ENCODE assay signal across 8 cellular contexts in the genomic region with DNA sequence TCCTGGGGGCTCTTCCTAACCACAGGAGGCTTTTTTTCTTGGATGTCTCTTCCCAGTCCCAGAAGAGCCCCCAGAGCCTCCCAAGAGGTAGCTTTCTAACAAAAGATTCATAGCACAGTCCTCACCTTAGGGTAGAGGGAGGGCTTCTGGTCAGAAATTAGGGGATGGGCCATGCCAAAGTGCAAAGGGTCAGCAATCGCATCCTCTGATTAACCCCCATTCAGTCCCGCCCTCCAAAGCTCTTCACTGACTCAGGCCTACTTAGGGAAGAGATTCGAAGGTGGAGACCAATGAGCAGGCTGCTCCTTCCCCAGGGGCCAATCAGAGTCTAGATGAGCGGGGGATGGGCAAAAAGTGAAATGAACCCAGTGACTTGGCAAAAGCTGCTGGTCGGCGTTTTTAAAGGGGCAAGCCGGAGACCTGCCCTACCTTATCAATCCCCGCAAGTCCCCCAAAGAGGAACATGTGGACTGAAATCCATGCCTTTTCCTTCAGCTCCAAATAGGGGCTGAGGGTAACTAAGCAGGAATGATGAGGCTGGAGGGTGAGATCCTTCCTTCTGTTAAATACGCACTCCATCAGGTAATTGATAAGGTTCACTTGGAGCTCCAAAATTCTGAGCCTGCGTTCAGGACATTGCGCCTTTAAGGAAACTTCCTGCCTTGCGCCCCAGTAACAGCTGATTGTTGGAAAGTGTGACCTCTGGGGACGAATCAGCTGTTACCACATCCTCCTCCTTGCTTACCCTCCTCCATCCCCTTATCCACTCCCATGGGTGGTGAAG. TPM values are rescaled to one million over a fixed set of nuclear protein-coding genes. Genes with fewer than 3 reads are reported as not detected.
A peak's percentile ranks its signal among the peaks of the same experiment; 100 is the strongest.
DNase-seq lines count a peak whose midpoint lies in the region; ATAC-seq, FAIRE-seq and TF ChIP-seq lines count a peak whose summit lies in the region.

No MANE protein-coding gene starts in this region.

- intact Hi-C loops in kidney (cut with DNase I) = no loop called here

- peaks cover 35% of the 10 kb centered on the region for H3K4me1 Mint-ChIP-seq in chondrocyte (ENCODE audit: low read depth)

- no peaks in the 10 kb centered on the region for H3K9me3 ChIP-seq in kidney (ENCODE audit: control insufficient read depth in 1 of 2, low read length in 2 of 2)

- no peaks in the 10 kb centered on the region for H3K9me3 Mint-ChIP-seq in chondrocyte (ENCODE audit: low read depth)

- H3K36me3 Mint-ChIP-seq in chondrocyte (ENCODE audit: low read depth) = peaks cover 22% of the 10 kb centered on the region

- peaks cover 15 to 17% of the 10 kb centered on the region in 2 donors for H3K36me3 ChIP-seq in kidney (ENCODE audit: control insufficient read depth in 1 of 2, insufficient read depth in 2 of 2, low read length in 2 of 2)

- H3K4me3 ChIP-seq in AG09309 (ENCODE audit: control insufficient read depth, low read depth, low read length) (peak overlapping the region; percentile 68), kidney (ENCODE audit: low read length in 2 of 2) (peak overlapping the region; percentile 82 to 98)

- peak overlapping the region; percentile 99 for H3K27ac Mint-ChIP-seq in chondrocyte (ENCODE audit: unreplicated experiment)

- peaks cover 29 to 33% of the 10 kb centered on the region in 2 donors for H3K4me1 ChIP-seq in kidney (ENCODE audit: control insufficient read depth in 1 of 2, insufficient read depth in 1 of 2, low read depth in 1 of 2, low read length in 2 of 2)

- peak; percentile 68 for FAIRE-seq in kidney (lab: Jason Lieb, UNC)

- H3K9ac ChIP-seq in kidney (ENCODE audit: low read length in 2 of 2) = peak overlapping the region; percentile 95 to 100

- H3K27me3 Mint-ChIP-seq in chondrocyte (ENCODE audit: low read depth) = no peaks in the 10 kb centered on the region

- peak; percentile 31 for ATAC-seq in GM19025 (IDR thresholded peaks at IDR 0.05; ENCODE audit: low read depth, unreplicated experiment)
- peak; percentile 44 for ATAC-seq in HG03342 (IDR thresholded peaks at IDR 0.05; ENCODE audit: unreplicated experiment)

- no peak for TF ChIP-seq CTCF in AG09309 (IDR thresholded peaks at IDR 0.05; ENCODE audit: control insufficient read depth, insufficient read depth, low read depth, low read length, missing control alignments)
- no peak for TF ChIP-seq CTCF in chondrocyte (IDR thresholded peaks at IDR 0.05)
- no peak for TF ChIP-seq CTCF in kidney (IDR thresholded peaks at IDR 0.05; ENCODE audit: borderline replicate concordance, extremely low read depth, insufficient read depth)

- H3K27ac ChIP-seq in kidney (ENCODE audit: low read depth in 2 of 2, low read length in 2 of 2) = peak overlapping the region; percentile 99 to 100

- DNase-seq in AG09309 (ENCODE audit: low read depth) = peak; percentile 98
- peak; percentile 93 for DNase-seq in NCI-H446 treated with DMSO at 0.1 percent for 48 hours (lab: John Stamatoyannopoulos, UW)
- DNase-seq in activated CD4-positive, alpha-beta T cell treated with anti-CD3 and anti-CD28 coated beads for 1 hour = peak; percentile 67
- no peak for DNase-seq in chondrocyte (ENCODE audit: low spot score)
- peak; percentile 94 for DNase-seq in kidney
- DNase-seq in stimulated activated CD4-positive, alpha-beta T cell treated with anti-CD3 and anti-CD28 coated beads, Interleukin-15, amount 100 ng/mL, for 1 hour (ENCODE audit: low read depth in 1 of 2, low spot score in 1 of 2) = peak; percentile 52 to 56

- H3K4me3 Mint-ChIP-seq in chondrocyte (ENCODE audit: unreplicated experiment) = peak overlapping the region; percentile 89

RNA-seq across cellular contexts. Expression of gene TLCD2, which starts 6.9 kb away (rescaled TPM):
- total RNA-seq in chondrocyte (5.6 to 9.5 TPM (median 9.2 TPM) in 3 replicates), kidney (6.2 TPM)
- polyA plus RNA-seq in kidney (ENCODE audit: insufficient read depth, low read depth, low replicate concordance) = 1.3 TPM

RNA-seq across cellular contexts. Expression of gene WDR81, which starts 7.4 kb away (rescaled TPM):
- total RNA-seq in chondrocyte (14.8 to 18.6 TPM (median 16.2 TPM) in 3 replicates), kidney (28.5 TPM)
- polyA plus RNA-seq in kidney (ENCODE audit: insufficient read depth, low read depth, low replicate concordance) = 16.1 TPM

RNA-seq across cellular contexts. Expression of gene SERPINF2, which starts 25.6 kb away (rescaled TPM):
- total RNA-seq in chondrocyte = 0.15 to 0.24 TPM (median 0.15 TPM) in 3 replicates
- total RNA-seq in kidney = 30.6 TPM
- 209 TPM for polyA plus RNA-seq in kidney (ENCODE audit: insufficient read depth, low read depth, low replicate concordance)

RNA-seq across cellular contexts. Expression of gene PRPF8, which starts 32.4 kb away (rescaled TPM):
- total RNA-seq in chondrocyte = 164 to 235 TPM (median 164 TPM) in 3 replicates
- 236 TPM for total RNA-seq in kidney
- 181 TPM for polyA plus RNA-seq in kidney (ENCODE audit: insufficient read depth, low read depth, low replicate concordance)

RNA-seq across cellular contexts. Expression of gene SERPINF1, which starts 44.8 kb away (rescaled TPM):
- 14.6 to 69.2 TPM (median 15.2 TPM) in 3 replicates for total RNA-seq in chondrocyte
- total RNA-seq in kidney = 121 TPM
- polyA plus RNA-seq in kidney (ENCODE audit: insufficient read depth, low read depth, low replicate concordance) = 36.2 TPM

Comparison
In these comparisons a context has a peak if more than half of its experiments do, and no peak if none do; other contexts are left out.
1. RNA of gene SERPINF2, which starts 25.6 kb away (total RNA-seq): 30.6 TPM in kidney (single experiment); 0.15 to 0.24 TPM in chondrocyte; every median in the first group is over 10 times any median in the second.